ENCODE assay signal across 10 cellular contexts in the genomic region with DNA sequence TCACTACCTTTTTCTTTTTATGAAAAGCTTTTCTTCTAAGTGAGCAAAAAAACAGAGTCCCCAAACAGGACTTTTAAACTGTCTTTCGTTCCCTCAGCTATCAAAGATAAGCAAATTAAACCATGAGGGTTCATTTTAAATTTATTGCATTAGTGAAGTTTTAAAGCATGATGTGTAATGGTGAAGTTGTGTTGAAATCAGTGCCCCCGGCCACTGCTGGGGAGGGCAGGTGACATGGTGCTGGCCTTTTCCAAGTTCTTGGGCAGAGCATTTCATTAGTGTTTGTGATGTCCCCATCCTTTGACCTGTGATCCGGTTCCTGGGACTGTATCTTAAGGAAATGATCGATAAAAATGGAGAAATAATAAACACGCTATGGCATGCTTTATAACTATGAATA.
"Had no signal": no experiment of that assay in that cellular context is flagged by ENCODE, and none has a peak within 500 bp of the region (broad histone marks: within the 10 kb centered on the region; RNA-seq: fewer than 3 reads in every experiment).

No MANE protein-coding gene starts in this region.

- H3K9me3 Mint-ChIP-seq: HFFc6 had no signal

- H3K4me1 Mint-ChIP-seq: GM23338 had no signal

- H3K27ac ChIP-seq: GM23248 had no signal

- H3K36me3 ChIP-seq: HAP-1 had no signal

- H3K27ac Mint-ChIP-seq: GM23338, H9, HFFc6 had no signal

- H3K4me3 Mint-ChIP-seq: GM23338, H9, HFFc6 had no signal

- DNase-seq: GM23248, GOT3, H7, H9, HCEC 1CT, HFFc6 had no signal

- ATAC-seq: GM23338, HCT116 had no signal

- H2AFZ ChIP-seq: GM23248, GM23338 had no signal

- H3K4me3 ChIP-seq: GM23248, GM23338, HAP-1 had no signal

- FAIRE-seq: H54 had no signal

- H3K4me2 ChIP-seq: GM23338 had no signal

- H3K9ac ChIP-seq: GM23248 had no signal
